Comparison of ENCODE assay signal across 29 cellular contexts in the genomic region with DNA sequence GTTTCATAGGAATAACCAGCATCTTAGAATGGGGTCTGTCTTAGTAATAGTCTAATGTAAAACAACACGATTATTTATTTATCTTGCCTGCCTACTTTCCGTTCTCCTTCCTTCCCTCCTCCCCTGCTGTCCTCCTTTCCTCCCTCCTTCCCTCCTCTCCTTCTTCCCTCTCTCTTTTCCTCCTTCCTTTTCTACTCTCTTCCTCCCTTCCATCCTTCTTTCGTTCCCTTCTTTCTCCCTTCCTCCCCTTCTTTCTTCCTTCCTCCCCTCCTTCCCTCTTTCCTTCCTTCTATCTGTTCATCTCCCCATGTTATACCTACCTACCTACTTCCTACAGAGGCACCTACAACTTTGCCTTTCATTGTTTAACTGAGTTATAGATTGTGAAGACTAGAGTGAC.
"Had no signal": no experiment of that assay in that cellular context is flagged by ENCODE, and none has a peak within 500 bp of the region (broad histone marks: within the 10 kb centered on the region; RNA-seq: fewer than 3 reads in every experiment).

No MANE protein-coding gene starts in this region.

- H3K9me3 Mint-ChIP-seq: stimulated activated memory B cell treated with anti-CD40 and anti-IgM and Interleukin-4, amounts not matched to agents 10 μg/mL and 1 μg/mL and 100 μg/mL, for 72 hours; stimulated activated naive B cell treated with anti-CD40 and anti-IgM and Interleukin-4, amounts not matched to agents 10 μg/mL and 1 μg/mL and 100 μg/mL, for 72 hours; stimulated activated naive CD8-positive, alpha-beta T cell treated with anti-CD3 and anti-CD28 coated beads, Interleukin-15, amount 100 ng/mL, for 72 hours had no signal

- H3K36me3 Mint-ChIP-seq: stimulated activated effector memory CD8-positive, alpha-beta T cell treated with anti-CD3 and anti-CD28 coated beads, Interleukin-12 subunit alpha, Interleukin-12 subunit beta, amount 100 ng/mL, for 72 hours; stimulated activated memory B cell treated with anti-CD40 and anti-IgM and Interleukin-4, amounts not matched to agents 10 μg/mL and 1 μg/mL and 100 μg/mL, for 72 hours; stimulated activated naive B cell treated with anti-CD40 and anti-IgM and Interleukin-4, amounts not matched to agents 10 μg/mL and 1 μg/mL and 100 μg/mL, for 72 hours; type B pancreatic cell had no signal

- DNase-seq: stimulated activated CD4-positive, alpha-beta T cell treated with anti-CD3 and anti-CD28 coated beads, Interleukin-2, amount 100 ng/mL, for 48 hours; stimulated activated CD4-positive, alpha-beta T cell treated with anti-CD3 and anti-CD28 coated beads, Interleukin-4, amount 100 ng/mL, for 1 hour; stimulated activated CD4-positive, alpha-beta T cell treated with anti-CD3 and anti-CD28 coated beads, Interleukin-4, amount 100 ng/mL, for 24 hours; stimulated activated CD4-positive, alpha-beta T cell treated with anti-CD3 and anti-CD28 coated beads, Interleukin-4, amount 100 ng/mL, for 4 hours; stimulated activated CD8-positive, alpha-beta memory T cell treated with anti-CD3 and anti-CD28 coated beads, Interleukin-4, amount 100 ng/mL, for 48 hours; stimulated activated naive B cell treated with anti-CD40 and anti-IgM and Interleukin-4, amounts not matched to agents 10 μg/mL and 1 μg/mL and 100 μg/mL, for 72 hours; stimulated activated naive CD4-positive, alpha-beta T cell; stimulated activated naive CD4-positive, alpha-beta T cell treated with Interleukin-2 at 50 U/mL for 16 hours; stimulated activated naive CD8-positive, alpha-beta T cell treated with anti-CD3 and anti-CD28 coated beads, Interleukin-15, amount 100 ng/mL, for 72 hours; stimulated activated naive CD8-positive, alpha-beta T cell treated with anti-CD3 and anti-CD28 coated beads, Interleukin-15, Interleukin-2, amounts not matched to agents 100 U/mL and 50 U/mL, for 24 hours; stomach; substantia nigra; testis; thyroid gland; tibial artery; transverse colon; trophoblast cell; upper lobe of left lung; upper lobe of right lung; uterus had no signal

- H3K27me3 Mint-ChIP-seq: stimulated activated naive CD8-positive, alpha-beta T cell treated with anti-CD3 and anti-CD28 coated beads, Interleukin-15, amount 100 ng/mL, for 72 hours had no signal

- ATAC-seq: stimulated activated effector memory CD8-positive, alpha-beta T cell treated with anti-CD3 and anti-CD28 coated beads, Interleukin-12 subunit alpha, Interleukin-12 subunit beta, amount 100 ng/mL, for 72 hours; stimulated activated memory B cell treated with anti-CD40 and anti-IgM and Interleukin-4, amounts not matched to agents 10 μg/mL and 1 μg/mL and 100 μg/mL, for 72 hours; stimulated activated naive B cell treated with anti-CD40 and anti-IgM and Interleukin-4, amounts not matched to agents 10 μg/mL and 1 μg/mL and 100 μg/mL, for 72 hours; stimulated activated naive CD8-positive, alpha-beta T cell treated with anti-CD3 and anti-CD28 coated beads, Interleukin-15, amount 100 ng/mL, for 72 hours; stimulated activated naive CD8-positive, alpha-beta T cell treated with anti-CD3 and anti-CD28 coated beads, Interleukin-15, Interleukin-2, amounts not matched to agents 100 U/mL and 50 U/mL, for 24 hours; upper lobe of right lung had no signal

- FAIRE-seq: urothelium cell line had no signal

- H3K4me1 Mint-ChIP-seq: stimulated activated effector memory CD8-positive, alpha-beta T cell treated with anti-CD3 and anti-CD28 coated beads, Interleukin-12 subunit alpha, Interleukin-12 subunit beta, amount 100 ng/mL, for 72 hours; stimulated activated memory B cell treated with anti-CD40 and anti-IgM and Interleukin-4, amounts not matched to agents 10 μg/mL and 1 μg/mL and 100 μg/mL, for 72 hours; stimulated activated naive B cell treated with anti-CD40 and anti-IgM and Interleukin-4, amounts not matched to agents 10 μg/mL and 1 μg/mL and 100 μg/mL, for 72 hours; stimulated activated naive CD8-positive, alpha-beta T cell treated with anti-CD3 and anti-CD28 coated beads, Interleukin-15, amount 100 ng/mL, for 72 hours had no signal

- H3K27ac ChIP-seq: stomach, suprapubic skin, testis, thoracic aorta, thyroid gland, tibial artery, tibial nerve, transverse colon, upper lobe of left lung, upper lobe of right lung, uterus, vagina had no signal

- H3K36me3 ChIP-seq: stomach, suprapubic skin, thoracic aorta, thyroid gland, tibial artery, tibial nerve, transverse colon, upper lobe of left lung, upper lobe of right lung, uterus, vagina had no signal

- H3K4me3 Mint-ChIP-seq: stimulated activated effector memory CD8-positive, alpha-beta T cell treated with anti-CD3 and anti-CD28 coated beads, Interleukin-12 subunit alpha, Interleukin-12 subunit beta, amount 100 ng/mL, for 72 hours; stimulated activated memory B cell treated with anti-CD40 and anti-IgM and Interleukin-4, amounts not matched to agents 10 μg/mL and 1 μg/mL and 100 μg/mL, for 72 hours; stimulated activated naive B cell treated with anti-CD40 and anti-IgM and Interleukin-4, amounts not matched to agents 10 μg/mL and 1 μg/mL and 100 μg/mL, for 72 hours; stimulated activated naive CD8-positive, alpha-beta T cell treated with anti-CD3 and anti-CD28 coated beads, Interleukin-15, amount 100 ng/mL, for 72 hours; stimulated activated naive CD8-positive, alpha-beta T cell treated with anti-CD3 and anti-CD28 coated beads, Interleukin-15, Interleukin-2, amounts not matched to agents 100 ng/mL and 50 ng/mL, for 24 hours; type B pancreatic cell had no signal

- H3K27ac Mint-ChIP-seq: stimulated activated effector memory CD8-positive, alpha-beta T cell treated with anti-CD3 and anti-CD28 coated beads, Interleukin-12 subunit alpha, Interleukin-12 subunit beta, amount 100 ng/mL, for 72 hours; stimulated activated memory B cell treated with anti-CD40 and anti-IgM and Interleukin-4, amounts not matched to agents 10 μg/mL and 1 μg/mL and 100 μg/mL, for 72 hours; stimulated activated naive B cell treated with anti-CD40 and anti-IgM and Interleukin-4, amounts not matched to agents 10 μg/mL and 1 μg/mL and 100 μg/mL, for 72 hours; stimulated activated naive CD8-positive, alpha-beta T cell treated with anti-CD3 and anti-CD28 coated beads, Interleukin-15, amount 100 ng/mL, for 72 hours; stimulated activated naive CD8-positive, alpha-beta T cell treated with anti-CD3 and anti-CD28 coated beads, Interleukin-15, Interleukin-2, amounts not matched to agents 100 ng/mL and 50 ng/mL, for 24 hours; type B pancreatic cell had no signal

- H3K4me3 ChIP-seq: stomach, suprapubic skin, testis, thoracic aorta, thyroid gland, tibial artery, tibial nerve, transverse colon, upper lobe of left lung, upper lobe of right lung, uterus, vagina had no signal

- H3K27me3 ChIP-seq: stomach, suprapubic skin, testis, thyroid gland, tibial artery, tibial nerve, transverse colon, upper lobe of left lung, upper lobe of right lung, uterus, vagina had no signal

- H3K4me1 ChIP-seq: suprapubic skin, testis, tibial nerve, upper lobe of left lung, uterus had no signal

- H3K9me3 ChIP-seq: stomach, suprapubic skin, testis, thoracic aorta, thyroid gland, tibial artery, tibial nerve, transverse colon, upper lobe of left lung, upper lobe of right lung, uterus, vagina had no signal
